ENCODE assay signal across 18 cellular contexts in genomic region chr4:173237722-173238121, GRCh38.
A peak's percentile ranks its signal among the peaks of the same experiment; 100 is the strongest.
DNase-seq lines count a peak whose midpoint lies in the region; ATAC-seq and TF ChIP-seq lines count a peak whose summit lies in the region.
"Had no signal": no experiment of that assay in that cellular context is flagged by ENCODE, and none has a peak within 500 bp of the region (broad histone marks: within the 10 kb centered on the region; RNA-seq: fewer than 3 reads in every experiment).

No MANE protein-coding gene starts in this region.

- H3K18ac ChIP-seq in H9 (ENCODE audit: insufficient read length, low read depth, low read length), result no peak overlapping the region
- no peak overlapping the region for H3K18ac ChIP-seq in mesendoderm (ENCODE audit: low read length)

- no peaks in the 10 kb centered on the region for H3K27me3 ChIP-seq in H9 (ENCODE audit: insufficient read depth, low read length)
- no peaks in the 10 kb centered on the region for H3K27me3 ChIP-seq in OCI-LY1 (ENCODE audit: insufficient read depth, low read length)
- H3K27me3 ChIP-seq in mesendoderm (ENCODE audit: insufficient read depth, low read length, poor library complexity), result no peaks in the 10 kb centered on the region
- H3K27me3 ChIP-seq in Peyer's patch, result no peaks in the 10 kb centered on the region
- H3K27me3 ChIP-seq: SJSA1 had no signal

- no CpG with 5 or more reads among the region's 2 CpGs for WGBS in H9 (ENCODE audit: extremely low coverage, insufficient read length, low lambda C conversion rate)
- no CpG with 5 or more reads among the region's 2 CpGs for WGBS in mesendoderm (ENCODE audit: extremely low coverage, insufficient coverage, low lambda C conversion rate)

- H3K27ac ChIP-seq in H9 (ENCODE audit: insufficient read length, low read depth, low read length) (no peak overlapping the region), OCI-LY1 (ENCODE audit: low read depth, low read length, poor library complexity, severe bottlenecking) (peak overlapping the region; percentile 31), mesendoderm (ENCODE audit: low read depth, low read length) (no peak overlapping the region), Peyer's patch (no peak overlapping the region)
- H3K27ac ChIP-seq: C4-2B, SJSA1 had no signal

- H3K23me2 ChIP-seq in H9 (ENCODE audit: insufficient read length, low read depth, low read length, poor library complexity, severe bottlenecking), result no peaks in the 10 kb centered on the region

- H3K27ac Mint-ChIP-seq in H9, result peak overlapping the region in 2 of 3 experiments; percentile 81 to 90; a peak in 4 of 7 replicates

- H3K4me3 Mint-ChIP-seq in H9, result no peak overlapping the region

- H2AK5ac ChIP-seq in H9 (ENCODE audit: insufficient read length, low read length), result no peak overlapping the region
- H2AK5ac ChIP-seq in mesendoderm (ENCODE audit: low read length), result no peak overlapping the region

- no peak for TF ChIP-seq POLR2A in Peyer's patch (IDR thresholded peaks at IDR 0.05)

- no peaks in the 10 kb centered on the region for H3F3A ChIP-seq in OCI-LY1 (ENCODE audit: insufficient read depth, low read length)

- H4K20me1 ChIP-seq in H9 (ENCODE audit: control insufficient read depth, insufficient read depth, insufficient read length) (no peaks in the 10 kb centered on the region), OCI-LY1 (ENCODE audit: insufficient read depth, low read length) (no peaks in the 10 kb centered on the region)

- H3K4me1 ChIP-seq in H9 (ENCODE audit: insufficient read depth, low read length) (peaks cover 6% of the 10 kb centered on the region), OCI-LY1 (ENCODE audit: insufficient read depth, low read length, severe bottlenecking) (peaks cover 58% of the 10 kb centered on the region), mesendoderm (ENCODE audit: control insufficient read depth, low read depth, low read length) (peaks cover 2% of the 10 kb centered on the region), Peyer's patch (peaks cover 0 to 10% (median 0%) of the 10 kb centered on the region in 4 donors)
- H3K4me1 ChIP-seq: SJSA1 had no signal

- peaks cover 31% of the 10 kb centered on the region for H3K36me3 ChIP-seq in OCI-LY1 (ENCODE audit: insufficient read depth, low read length)
- H3K36me3 ChIP-seq in mesendoderm (ENCODE audit: control insufficient read depth, insufficient read depth, low read length), result no peaks in the 10 kb centered on the region
- H3K36me3 ChIP-seq in Peyer's patch, result no peaks in the 10 kb centered on the region
- H3K36me3 ChIP-seq: SJSA1 had no signal

- no peak for TF ChIP-seq CTCF in H9 (conservative IDR thresholded peaks at IDR 0.05)
- no peak for TF ChIP-seq CTCF in OCI-LY1 (IDR thresholded peaks at IDR 0.05; ENCODE audit: low read length)
- TF ChIP-seq CTCF in Peyer's patch (IDR thresholded peaks at IDR 0.05), result no peak

- H3T11ph ChIP-seq in H9 (ENCODE audit: low read length), result no peak overlapping the region

- H2BK15ac ChIP-seq in H9 (ENCODE audit: low read depth, low read length) (no peak overlapping the region), mesendoderm (replicated peaks; ENCODE audit: low read depth) (no peak overlapping the region)

- H2AFZ ChIP-seq in H9 (ENCODE audit: low read length), result no peak overlapping the region
- H2AFZ ChIP-seq in OCI-LY1 (ENCODE audit: low read length), result no peak overlapping the region

- no peak overlapping the region for H2BK12ac ChIP-seq in H9 (ENCODE audit: insufficient read length, low read depth, low read length)

- H3K23ac ChIP-seq in H9 (ENCODE audit: insufficient read length, low read depth, low read length) (no peak overlapping the region), mesendoderm (ENCODE audit: low read length) (no peak overlapping the region)

- no peak overlapping the region for H4K5ac ChIP-seq in H9 (ENCODE audit: insufficient read length, low read depth, low read length)
- H4K5ac ChIP-seq in mesendoderm (ENCODE audit: low read length), result no peak overlapping the region

- H2BK120ac ChIP-seq in H9 (ENCODE audit: low read depth, low read length, poor library complexity, severe bottlenecking), result no peak overlapping the region
- H2BK120ac ChIP-seq in mesendoderm (ENCODE audit: low read depth, low read length), result no peak overlapping the region

- ATAC-seq in HG03097 (IDR thresholded peaks at IDR 0.05; ENCODE audit: low FRiP score, unreplicated experiment), result no peak
- ATAC-seq: HepG2 had no signal

- peak; percentile 15 for DNase-seq in CD1c-positive myeloid dendritic cell (ENCODE audit: extremely low spot score)
- DNase-seq in H9, result no peak
- no peak for DNase-seq in mesendoderm
- no peak for DNase-seq in activated effector memory CD4-positive, alpha-beta T cell treated with anti-CD3 and anti-CD28 coated beads, Interleukin-2, amount 50 U/mL, for 16 hours
- no peak for DNase-seq in Peyer's patch
- DNase-seq in NOMO-1 (lab: John Stamatoyannopoulos, UW; ENCODE audit: unreplicated experiment in 2 of 2), result no peak
- DNase-seq: COR-L47, DMS79, GDM1, NCI-H1417, NCI-H1930, NCI-H226, T1000 had no signal

- no peaks in the 10 kb centered on the region for H3K9me3 Mint-ChIP-seq in H9

- H3K9ac ChIP-seq in H9 (ENCODE audit: extremely low read depth, insufficient read length, low read length), result no peak overlapping the region
- H3K9ac ChIP-seq in OCI-LY1 (ENCODE audit: low read length), result no peak overlapping the region
- no peak overlapping the region for H3K9ac ChIP-seq in mesendoderm (ENCODE audit: low read length)

- no peak overlapping the region for H3K14ac ChIP-seq in H9 (ENCODE audit: insufficient read depth, low read length)

- H3K9me3 ChIP-seq in H9 (ENCODE audit: control insufficient read depth, low read depth, low read length) (no peaks in the 10 kb centered on the region), OCI-LY1 (ENCODE audit: low read length) (no peaks in the 10 kb centered on the region), Peyer's patch (no peaks in the 10 kb centered on the region)
- H3K9me3 ChIP-seq: SJSA1 had no signal

- H3K36me3 Mint-ChIP-seq in H9 (ENCODE audit: insufficient read depth in 1 of 3, low read depth in 3 of 3), result no peaks in the 10 kb centered on the region

- H3K79me1 ChIP-seq in H9 (ENCODE audit: insufficient read depth, low read depth, low read length, poor library complexity, severe bottlenecking) (no peaks in the 10 kb centered on the region), mesendoderm (ENCODE audit: low read length) (peaks cover 9% of the 10 kb centered on the region)

- H4K8ac ChIP-seq in H9 (replicated peaks; ENCODE audit: insufficient read length, low read depth, low read length) (no peak overlapping the region), mesendoderm (ENCODE audit: low read depth, low read length) (peak overlapping the region; percentile 31)

- H3K79me2 ChIP-seq in H9 (ENCODE audit: insufficient read depth, low read length) (peaks cover 11% of the 10 kb centered on the region; the same call in 1 of the 2 replicates), OCI-LY1 (ENCODE audit: insufficient read depth, low read length) (peaks cover 21% of the 10 kb centered on the region), mesendoderm (ENCODE audit: control insufficient read depth, insufficient read depth, low read length) (peaks cover 16% of the 10 kb centered on the region)

- H3K4me1 Mint-ChIP-seq in H9, result peaks cover 42 to 49% of the 10 kb centered on the region in 2 experiments

- no peak overlapping the region for H3K4me3 ChIP-seq in OCI-LY1 (ENCODE audit: low read depth, low read length, poor library complexity, severe bottlenecking)
- no peak overlapping the region for H3K4me3 ChIP-seq in mesendoderm (ENCODE audit: low read length)
- H3K4me3 ChIP-seq in Peyer's patch, result no peak overlapping the region
- H3K4me3 ChIP-seq: SJSA1 had no signal

- H3K27me3 Mint-ChIP-seq in H9 (ENCODE audit: low read depth), result no peaks in the 10 kb centered on the region

- H3K56ac ChIP-seq in H9 (ENCODE audit: insufficient read length, low read depth, low read length), result no peak overlapping the region
- H3K56ac ChIP-seq in mesendoderm (ENCODE audit: low read length), result no peak overlapping the region

- H2BK5ac ChIP-seq in H9 (ENCODE audit: insufficient read length, low read length) (no peak overlapping the region), mesendoderm (ENCODE audit: low read length) (no peak overlapping the region)

- H3K4ac ChIP-seq in H9 (ENCODE audit: low read depth, low read length), result no peak overlapping the region
- no peak overlapping the region for H3K4ac ChIP-seq in mesendoderm (ENCODE audit: low read depth, low read length)

- no peaks in the 10 kb centered on the region for H3K9me2 ChIP-seq in OCI-LY1 (ENCODE audit: low read depth, low read length)

- no peak overlapping the region for H3K4me2 ChIP-seq in H9 (ENCODE audit: insufficient read depth, insufficient read length, low read length)
- H3K4me2 ChIP-seq in OCI-LY1 (ENCODE audit: low read length), result no peak overlapping the region
- no peak overlapping the region for H3K4me2 ChIP-seq in mesendoderm (ENCODE audit: low read length)

- no peak overlapping the region for H2BK20ac ChIP-seq in H9 (ENCODE audit: low read depth, low read length, poor library complexity, severe bottlenecking)

- no peak overlapping the region for H4K91ac ChIP-seq in H9 (ENCODE audit: insufficient read length, low read depth, low read length)
